Comparison of ENCODE assay signal across 16 cellular contexts in the genomic region with DNA sequence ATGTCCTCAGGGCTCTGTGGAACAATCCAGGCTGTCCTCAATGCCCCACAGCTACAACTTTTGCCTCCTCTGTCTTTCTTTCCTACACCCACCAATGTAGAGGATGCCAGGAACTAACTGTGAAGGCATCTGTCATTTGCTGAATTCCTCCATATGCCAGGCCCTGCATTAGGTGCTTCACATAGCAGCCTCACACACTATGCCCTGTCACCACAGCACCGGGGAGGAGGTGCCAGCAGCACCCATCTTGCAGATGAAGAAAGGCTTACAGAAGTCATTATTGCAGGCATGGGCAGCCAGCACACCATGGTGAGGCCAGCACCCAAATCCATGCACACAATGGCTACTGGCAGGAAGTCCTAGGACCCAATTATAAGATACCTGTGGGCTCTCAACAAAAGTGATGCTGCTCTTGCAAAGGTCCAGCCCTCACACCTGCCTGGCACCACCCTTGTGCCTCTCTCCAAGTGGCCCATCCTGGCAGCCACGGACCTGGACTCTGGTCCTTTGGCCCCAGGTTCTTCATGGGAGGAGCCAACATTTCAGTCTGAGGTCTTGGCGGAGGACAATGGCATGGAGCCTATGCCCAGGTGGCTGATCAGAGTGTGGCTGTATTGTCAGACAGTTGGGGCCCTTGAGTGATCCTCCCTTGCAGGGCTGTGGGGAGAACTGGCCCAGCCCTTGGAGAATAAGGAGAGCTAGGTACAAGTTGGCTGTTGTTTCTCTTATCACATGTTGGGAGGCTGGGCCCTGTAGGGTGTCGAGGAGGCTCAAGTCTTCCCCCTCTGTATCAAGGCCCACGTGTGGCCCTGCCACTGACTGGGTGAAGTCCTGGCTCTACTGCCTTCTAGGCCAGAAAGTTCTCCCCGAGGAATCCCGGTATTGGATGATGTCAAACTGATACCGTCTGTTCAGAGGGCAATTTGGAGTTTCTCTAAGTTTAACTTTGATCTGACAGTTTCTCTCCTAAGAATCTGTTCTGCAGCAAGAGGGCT. TPM values are rescaled to one million over a fixed set of nuclear protein-coding genes. Genes with fewer than 3 reads are reported as not detected.
DNase-seq lines count a peak whose midpoint lies in the region; ATAC-seq and TF ChIP-seq lines count a peak whose summit lies in the region.
"Had no signal": no experiment of that assay in that cellular context is flagged by ENCODE, and none has a peak within 500 bp of the region (broad histone marks: within the 10 kb centered on the region; RNA-seq: fewer than 3 reads in every experiment).

No MANE protein-coding gene starts in this region.

- no peak overlapping the region for H3K9ac ChIP-seq in neuronal stem cell (ENCODE audit: low read depth, low read length, poor library complexity)

- no peak overlapping the region for H2AFZ ChIP-seq in neuronal stem cell (ENCODE audit: low read length)

- no peaks in the 10 kb centered on the region for H3K36me3 Mint-ChIP-seq in natural killer cell treated with Interleukin-12 subunit alpha and Interleukin-12 subunit beta and Interleukin-15 and Interleukin-18, amount 100 ng/mL, for 72 hours
- H3K36me3 Mint-ChIP-seq in natural killer cell: no peaks in the 10 kb centered on the region
- H3K36me3 Mint-ChIP-seq: CD4-positive, alpha-beta memory T cell had no signal

- no peak overlapping the region for H2BK12ac ChIP-seq in neuronal stem cell (ENCODE audit: low read length)

- no CpG with 5 or more reads among the region's 8 CpGs for WGBS in neuronal stem cell (ENCODE audit: extremely low coverage in 2 of 2, insufficient read length in 2 of 2, insufficient replicate concordance in 1 of 2), 2 donors

- peaks cover 0 to 82% (median 0%) of the 10 kb centered on the region in 3 experiments for H3K27me3 ChIP-seq in neuronal stem cell (ENCODE audit: control insufficient read depth in 3 of 3, insufficient read depth in 3 of 3, low read depth in 1 of 3, low read length in 3 of 3)
- H3K27me3 ChIP-seq: BE2C, Peyer's patch had no signal

- no peak overlapping the region for H2BK5ac ChIP-seq in neuronal stem cell (ENCODE audit: low read length)

- no peak overlapping the region for H3K4ac ChIP-seq in neuronal stem cell (ENCODE audit: low read length)

- no peaks in the 10 kb centered on the region for H3K36me3 ChIP-seq in neuronal stem cell (replicated peaks in 1 of 2; ENCODE audit: control insufficient read depth in 2 of 2, insufficient read depth in 2 of 2, low read length in 2 of 2)
- H3K36me3 ChIP-seq: BE2C, Peyer's patch had no signal

- no peaks in the 10 kb centered on the region for H3K9me3 Mint-ChIP-seq in natural killer cell treated with Interleukin-12 subunit alpha and Interleukin-12 subunit beta and Interleukin-15 and Interleukin-18, amount 100 ng/mL, for 72 hours
- no peaks in the 10 kb centered on the region for H3K9me3 Mint-ChIP-seq in natural killer cell
- H3K9me3 Mint-ChIP-seq: CD4-positive, alpha-beta memory T cell had no signal

- TF ChIP-seq CTCF in natural killer cell (IDR thresholded peaks at IDR 0.05): no peak

- no peak overlapping the region for H3K4me3 ChIP-seq in neuronal stem cell (ENCODE audit: low read length in 2 of 2)
- H3K4me3 ChIP-seq: Peyer's patch had no signal

- no peaks in the 10 kb centered on the region for H3K9me3 ChIP-seq in neuronal stem cell (replicated peaks in 1 of 2; ENCODE audit: control insufficient read depth in 2 of 2, insufficient read depth in 1 of 2, low read depth in 1 of 2, low read length in 2 of 2)
- H3K9me3 ChIP-seq: BE2C, Peyer's patch had no signal

- no peak overlapping the region for H3K4me2 ChIP-seq in neuronal stem cell (ENCODE audit: insufficient read depth, low read length, poor library complexity, severe bottlenecking)

- ATAC-seq in natural killer cell treated with Interleukin-12 subunit alpha and Interleukin-12 subunit beta and Interleukin-15 and Interleukin-18, amount 100 ng/mL, for 72 hours: no peak
- ATAC-seq in natural killer cell: no peak

- intact Hi-C loops in natural killer cell (cut with micrococcal nuclease): no loop called here

- H3K4me1 Mint-ChIP-seq in natural killer cell treated with Interleukin-12 subunit alpha and Interleukin-12 subunit beta and Interleukin-15 and Interleukin-18, amount 100 ng/mL, for 72 hours (ENCODE audit: low read depth in 2 of 2): no peaks in the 10 kb centered on the region
- no peaks in the 10 kb centered on the region for H3K4me1 Mint-ChIP-seq in natural killer cell
- H3K4me1 Mint-ChIP-seq: CD4-positive, alpha-beta memory T cell had no signal

- H4K91ac ChIP-seq in neuronal stem cell (ENCODE audit: low read depth, low read length, poor library complexity): no peak overlapping the region

- H3K27me3 Mint-ChIP-seq in natural killer cell treated with Interleukin-12 subunit alpha and Interleukin-12 subunit beta and Interleukin-15 and Interleukin-18, amount 100 ng/mL, for 72 hours: no peaks in the 10 kb centered on the region
- H3K27me3 Mint-ChIP-seq in natural killer cell (ENCODE audit: low read depth in 2 of 2): no peaks in the 10 kb centered on the region

- peak overlapping the region; percentile 40 for H3K23ac ChIP-seq in neuronal stem cell (ENCODE audit: low read depth, low read length, poor library complexity)

- no peak overlapping the region for H4K8ac ChIP-seq in neuronal stem cell (ENCODE audit: low read depth, low read length)

- H3K27ac ChIP-seq in neuronal stem cell (replicated peaks; ENCODE audit: low read length): no peak overlapping the region
- H3K27ac ChIP-seq: Peyer's patch had no signal

- no peak overlapping the region for H2AK5ac ChIP-seq in neuronal stem cell (ENCODE audit: low read depth, low read length)

- no peak overlapping the region for H3K27ac Mint-ChIP-seq in natural killer cell treated with Interleukin-12 subunit alpha and Interleukin-12 subunit beta and Interleukin-15 and Interleukin-18, amount 100 ng/mL, for 72 hours
- no peak overlapping the region for H3K27ac Mint-ChIP-seq in natural killer cell

- no peaks in the 10 kb centered on the region for H3K79me1 ChIP-seq in neuronal stem cell (ENCODE audit: low read depth, low read length)

- H3K4me3 Mint-ChIP-seq in natural killer cell treated with Interleukin-12 subunit alpha and Interleukin-12 subunit beta and Interleukin-15 and Interleukin-18, amount 100 ng/mL, for 72 hours: no peak overlapping the region
- H3K4me3 Mint-ChIP-seq in natural killer cell: no peak overlapping the region
- H3K4me3 Mint-ChIP-seq: CD4-positive, alpha-beta memory T cell had no signal

- H3K18ac ChIP-seq in neuronal stem cell (ENCODE audit: low read length): peak overlapping the region; percentile 22

- H2BK15ac ChIP-seq in neuronal stem cell (ENCODE audit: low read length): no peak overlapping the region

- no peak overlapping the region for H2BK120ac ChIP-seq in neuronal stem cell (ENCODE audit: low read depth, low read length)

- H3K4me1 ChIP-seq in neuronal stem cell (ENCODE audit: control insufficient read depth in 2 of 2, insufficient read depth in 1 of 2, low read depth in 1 of 2, low read length in 2 of 2): peaks cover 0 to 6% of the 10 kb centered on the region in 2 donors
- H3K4me1 ChIP-seq: BE2C, Peyer's patch had no signal

- H3K14ac ChIP-seq in neuronal stem cell (ENCODE audit: low read length): no peak overlapping the region

- DNase-seq in natural killer cell treated with Interleukin-12 subunit alpha and Interleukin-12 subunit beta and Interleukin-15 and Interleukin-18, amount 100 ng/mL, for 72 hours (ENCODE audit: low spot score): peak; percentile 12
- no peak for DNase-seq in natural killer cell
- DNase-seq in cerebellum (ENCODE audit: low spot score): peak; percentile 90
- DNase-seq in neuronal stem cell (ENCODE audit: low spot score): no peak
- DNase-seq in NCI-H748 treated with DMSO at 0.1 percent for 48 hours (lab: John Stamatoyannopoulos, UW): no peak
- no peak for DNase-seq in GOT3 (lab: John Stamatoyannopoulos, UW)
- no peak for DNase-seq in NCI-H2081 (lab: John Stamatoyannopoulos, UW)
- DNase-seq: BE2C; CD4-positive, alpha-beta memory T cell; DND-41; MM.1S; NCI-H2029; NCI-H510A treated with DMSO at 0.1 percent for 48 hours; SHP77 treated with DMSO at 0.1 percent for 48 hours had no signal

RNA-seq across cellular contexts. Expression of gene MYL7, which starts 14.4 kb away (rescaled TPM):
- not detected for total RNA-seq in natural killer cell treated with Interleukin-12 subunit alpha and Interleukin-12 subunit beta and Interleukin-15 and Interleukin-18, amount 100 ng/mL, for 72 hours
- not detected for total RNA-seq in natural killer cell
- not detected for total RNA-seq in cerebellum
- 0.07 TPM for polyA plus RNA-seq in neuronal stem cell (2013, experiment 1 of 2)
- polyA plus RNA-seq in neuronal stem cell (2013, experiment 2 of 2): not detected
- total RNA-seq: CD4-positive, alpha-beta memory T cell; H4; Peyer's patch had no signal
- polyA plus RNA-seq: CD4-positive, alpha-beta memory T cell had no signal

RNA-seq across cellular contexts. Expression of gene POLD2, which starts 32.1 kb away (rescaled TPM):
- total RNA-seq in natural killer cell treated with Interleukin-12 subunit alpha and Interleukin-12 subunit beta and Interleukin-15 and Interleukin-18, amount 100 ng/mL, for 72 hours: 100 to 1,000 TPM; 101 to 229 TPM
- total RNA-seq in natural killer cell (10 to 100 TPM; 30.1 to 38.3 (median 38.1) TPM), cerebellum (41.1 TPM)
- 157 TPM for polyA plus RNA-seq in neuronal stem cell (2013, experiment 1 of 2)
- 156 TPM for polyA plus RNA-seq in neuronal stem cell (2013, experiment 2 of 2)

RNA-seq across cellular contexts. Expression of gene GCK, which starts 33.8 kb away (rescaled TPM):
- under 1 TPM in 1 of 2 donors, not detected in 1; 0.24 TPM for total RNA-seq in natural killer cell treated with Interleukin-12 subunit alpha and Interleukin-12 subunit beta and Interleukin-15 and Interleukin-18, amount 100 ng/mL, for 72 hours
- total RNA-seq in natural killer cell (not detected), cerebellum (7.7 TPM)
- polyA plus RNA-seq in neuronal stem cell (2013, experiment 1 of 2): 0.60 TPM
- 0.46 TPM for polyA plus RNA-seq in neuronal stem cell (2013, experiment 2 of 2)
- total RNA-seq: H4, Peyer's patch had no signal

RNA-seq across cellular contexts. Expression of gene YKT6, which starts 45.3 kb away (rescaled TPM):
- 10 to 100 TPM; 93.1 to 99.3 TPM for total RNA-seq in natural killer cell treated with Interleukin-12 subunit alpha and Interleukin-12 subunit beta and Interleukin-15 and Interleukin-18, amount 100 ng/mL, for 72 hours
- total RNA-seq in natural killer cell (100 to 1,000 TPM in 1 of 3 donors, 10 to 100 TPM in 2; 72.4 to 107 (median 87.1) TPM), cerebellum (43.4 TPM)
- polyA plus RNA-seq in neuronal stem cell (2013, experiment 1 of 2): 71.1 TPM
- polyA plus RNA-seq in neuronal stem cell (2013, experiment 2 of 2): 69.2 TPM

RNA-seq across cellular contexts. Expression of gene AEBP1, which starts 51.3 kb away (rescaled TPM):
- 1 to 10 TPM; 1.0 to 2.4 TPM for total RNA-seq in natural killer cell treated with Interleukin-12 subunit alpha and Interleukin-12 subunit beta and Interleukin-15 and Interleukin-18, amount 100 ng/mL, for 72 hours
- 1 to 10 TPM; 3.3 to 9.0 (median 6.4) TPM for total RNA-seq in natural killer cell
- total RNA-seq in cerebellum: 11.3 TPM
- 24.7 TPM for polyA plus RNA-seq in neuronal stem cell (2013, experiment 1 of 2)
- 25.4 TPM for polyA plus RNA-seq in neuronal stem cell (2013, experiment 2 of 2)

Comparison
In these comparisons a context has a peak if more than half of its experiments do, and no peak if none do; other contexts are left out.
1. DNase-seq: peak in natural killer cell treated with Interleukin-12 subunit alpha and Interleukin-12 subunit beta and Interleukin-15 and Interleukin-18, amount 100 ng/mL, for 72 hours (single experiment) and cerebellum (single experiment); none in natural killer cell (single experiment), neuronal stem cell (single experiment), NCI-H748 treated with DMSO at 0.1 percent for 48 hours (single experiment), GOT3 (single experiment) and NCI-H2081 (0 of 2).